1 cellular context compared by ENCODE assay signal in the genomic region with DNA sequence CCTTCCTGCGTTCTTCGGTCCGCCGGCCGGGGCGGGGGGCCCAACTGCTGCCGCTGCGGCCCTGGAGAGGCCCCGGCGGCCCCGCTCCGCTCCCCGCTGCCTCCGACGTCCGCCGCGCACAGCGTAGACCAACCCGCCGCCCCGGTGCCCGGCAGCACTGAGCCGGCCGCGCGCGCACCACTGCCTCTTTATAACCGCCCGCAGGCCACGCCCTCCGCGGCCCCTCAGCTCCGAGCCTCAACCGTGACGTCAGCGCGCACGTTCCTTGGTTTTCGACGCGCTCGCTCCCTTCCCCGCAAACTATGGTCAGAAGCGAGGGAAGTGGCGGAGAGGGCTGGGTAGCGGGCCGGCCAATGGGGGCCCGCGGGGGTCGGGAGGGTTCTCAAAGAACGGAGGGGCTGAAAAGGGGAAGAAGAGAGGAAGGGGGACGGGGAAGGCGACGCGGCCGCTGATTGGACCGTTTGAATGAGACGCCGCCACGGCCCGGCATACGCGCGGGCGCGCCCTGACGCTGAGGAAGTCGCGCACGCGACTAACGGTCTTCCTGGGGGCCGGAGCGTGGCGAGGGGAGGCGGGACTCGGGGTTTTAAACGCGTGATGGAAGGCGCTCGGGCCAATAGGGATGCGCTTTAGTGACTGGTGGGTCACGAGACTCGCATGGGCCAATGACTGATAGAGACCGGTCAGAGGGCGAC.
TF ChIP-seq lines count a peak whose summit lies in the region.

A gene (minus strand): TSS at position 164 of the 695 bp plus-strand sequence. CDS start 199 bp downstream, outside the sequence.

TF ChIP-seq in HepG2, 621 proteins besides CTCF, POLR2A, EP300 and RAD21 (continued from another document and continues in another):
- TF ChIP-seq, protein P1, sequence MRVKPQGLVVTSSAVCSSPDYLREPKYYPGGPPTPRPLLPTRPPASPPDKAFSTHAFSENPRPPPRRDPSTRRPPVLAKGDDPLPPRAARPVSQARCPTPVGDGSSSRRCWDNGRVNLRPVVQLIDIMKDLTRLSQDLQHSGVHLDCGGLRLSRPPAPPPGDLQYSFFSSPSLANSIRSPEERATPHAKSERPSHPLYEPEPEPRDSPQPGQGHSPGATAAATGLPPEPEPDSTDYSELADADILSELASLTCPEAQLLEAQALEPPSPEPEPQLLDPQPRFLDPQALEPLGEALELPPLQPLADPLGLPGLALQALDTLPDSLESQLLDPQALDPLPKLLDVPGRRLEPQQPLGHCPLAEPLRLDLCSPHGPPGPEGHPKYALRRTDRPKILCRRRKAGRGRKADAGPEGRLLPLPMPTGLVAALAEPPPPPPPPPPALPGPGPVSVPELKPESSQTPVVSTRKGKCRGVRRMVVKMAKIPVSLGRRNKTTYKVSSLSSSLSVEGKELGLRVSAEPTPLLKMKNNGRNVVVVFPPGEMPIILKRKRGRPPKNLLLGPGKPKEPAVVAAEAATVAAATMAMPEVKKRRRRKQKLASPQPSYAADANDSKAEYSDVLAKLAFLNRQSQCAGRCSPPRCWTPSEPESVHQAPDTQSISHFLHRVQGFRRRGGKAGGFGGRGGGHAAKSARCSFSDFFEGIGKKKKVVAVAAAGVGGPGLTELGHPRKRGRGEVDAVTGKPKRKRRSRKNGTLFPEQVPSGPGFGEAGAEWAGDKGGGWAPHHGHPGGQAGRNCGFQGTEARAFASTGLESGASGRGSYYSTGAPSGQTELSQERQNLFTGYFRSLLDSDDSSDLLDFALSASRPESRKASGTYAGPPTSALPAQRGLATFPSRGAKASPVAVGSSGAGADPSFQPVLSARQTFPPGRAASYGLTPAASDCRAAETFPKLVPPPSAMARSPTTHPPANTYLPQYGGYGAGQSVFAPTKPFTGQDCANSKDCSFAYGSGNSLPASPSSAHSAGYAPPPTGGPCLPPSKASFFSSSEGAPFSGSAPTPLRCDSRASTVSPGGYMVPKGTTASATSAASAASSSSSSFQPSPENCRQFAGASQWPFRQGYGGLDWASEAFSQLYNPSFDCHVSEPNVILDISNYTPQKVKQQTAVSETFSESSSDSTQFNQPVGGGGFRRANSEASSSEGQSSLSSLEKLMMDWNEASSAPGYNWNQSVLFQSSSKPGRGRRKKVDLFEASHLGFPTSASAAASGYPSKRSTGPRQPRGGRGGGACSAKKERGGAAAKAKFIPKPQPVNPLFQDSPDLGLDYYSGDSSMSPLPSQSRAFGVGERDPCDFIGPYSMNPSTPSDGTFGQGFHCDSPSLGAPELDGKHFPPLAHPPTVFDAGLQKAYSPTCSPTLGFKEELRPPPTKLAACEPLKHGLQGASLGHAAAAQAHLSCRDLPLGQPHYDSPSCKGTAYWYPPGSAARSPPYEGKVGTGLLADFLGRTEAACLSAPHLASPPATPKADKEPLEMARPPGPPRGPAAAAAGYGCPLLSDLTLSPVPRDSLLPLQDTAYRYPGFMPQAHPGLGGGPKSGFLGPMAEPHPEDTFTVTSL (CRISPR knock-in tag; IDR thresholded peaks at IDR 0.05; ENCODE audit: borderline replicate concordance), result 0 out of 2 replicates have a peak, but pooled peaks have one; percentile 12
- TF ChIP-seq IRF2 (CRISPR knock-in tag; IDR thresholded peaks at IDR 0.05) (peak; percentile 80), ZNF331 (CRISPR knock-in tag; IDR thresholded peaks at IDR 0.05) (peak; percentile 64; the same call in 1 of the 2 replicates), SMARCC2 (IDR thresholded peaks at IDR 0.05) (no peak), CBX5 (CRISPR knock-in tag; IDR thresholded peaks at IDR 0.05; ENCODE audit: borderline replicate concordance) (no peak), ZNF878 (CRISPR knock-in tag; IDR thresholded peaks at IDR 0.05) (peak; percentile 75; the same call in 1 of the 2 replicates), HNRNPUL1 (IDR thresholded peaks at IDR 0.05; ENCODE audit: low read depth, low read length) (no peak), ZNF282 (IDR thresholded peaks at IDR 0.05; ENCODE audit: partially characterized antibody) (no peak), AHR (CRISPR knock-in tag; IDR thresholded peaks at IDR 0.05) (no peak), ZNF709 (CRISPR knock-in tag; IDR thresholded peaks at IDR 0.05) (no peak), FOXO1 (CRISPR knock-in tag; IDR thresholded peaks at IDR 0.05) (peak; percentile 67), NAIF1 (CRISPR knock-in tag; IDR thresholded peaks at IDR 0.05; ENCODE audit: borderline replicate concordance) (no peak), RFXAP (CRISPR knock-in tag; IDR thresholded peaks at IDR 0.05; ENCODE audit: borderline replicate concordance) (no peak), ZNF674 (CRISPR knock-in tag; IDR thresholded peaks at IDR 0.05; ENCODE audit: low read depth) (no peak), ISL2 (CRISPR knock-in tag; IDR thresholded peaks at IDR 0.05) (peak; percentile 66), AGO2 (optimal IDR thresholded peaks at IDR 0.05; ENCODE audit: low read depth, low read length) (no peak), ASH2L (IDR thresholded peaks at IDR 0.05; ENCODE audit: insufficient read length, low read depth, low read length) (peak; percentile 51), MLLT10 (CRISPR knock-in tag; IDR thresholded peaks at IDR 0.05) (no peak), SRSF4 (IDR thresholded peaks at IDR 0.05; ENCODE audit: low read depth, low read length, poor library complexity, severe bottlenecking) (no peak), ZNF230 (CRISPR knock-in tag; IDR thresholded peaks at IDR 0.05) (peak; percentile 59; the same call in 1 of the 2 replicates), CC2D1A (CRISPR knock-in tag; IDR thresholded peaks at IDR 0.05) (no peak), REPIN1 (CRISPR knock-in tag; IDR thresholded peaks at IDR 0.05; ENCODE audit: borderline replicate concordance, low read depth) (no peak), EHMT2 (IDR thresholded peaks at IDR 0.05; ENCODE audit: borderline replicate concordance, low read depth, low read length) (no peak), ZNF253 (CRISPR knock-in tag; IDR thresholded peaks at IDR 0.05; ENCODE audit: borderline replicate concordance) (no peak; the same call in 1 of the 2 replicates), ZNF660 (CRISPR knock-in tag; IDR thresholded peaks at IDR 0.05; ENCODE audit: borderline replicate concordance, low read depth) (no peak), FOXM1 (CRISPR knock-in tag; IDR thresholded peaks at IDR 0.05) (no peak), ZNF746 (CRISPR knock-in tag; IDR thresholded peaks at IDR 0.05) (no peak), ZNF790 (CRISPR knock-in tag; IDR thresholded peaks at IDR 0.05; ENCODE audit: borderline replicate concordance) (no peak), TBX3 (IDR thresholded peaks at IDR 0.05; ENCODE audit: borderline replicate concordance) (no peak), ARNT2 (CRISPR knock-in tag; IDR thresholded peaks at IDR 0.05; ENCODE audit: low read depth) (peak; percentile 95), GABPA (IDR thresholded peaks at IDR 0.05; ENCODE audit: low read depth, low read length) (no peak), GABPA (CRISPR knock-in tag; IDR thresholded peaks at IDR 0.05; ENCODE audit: low read depth) (peak; percentile 14; the same call in 1 of the 2 replicates)
- TF ChIP-seq, protein P2, sequence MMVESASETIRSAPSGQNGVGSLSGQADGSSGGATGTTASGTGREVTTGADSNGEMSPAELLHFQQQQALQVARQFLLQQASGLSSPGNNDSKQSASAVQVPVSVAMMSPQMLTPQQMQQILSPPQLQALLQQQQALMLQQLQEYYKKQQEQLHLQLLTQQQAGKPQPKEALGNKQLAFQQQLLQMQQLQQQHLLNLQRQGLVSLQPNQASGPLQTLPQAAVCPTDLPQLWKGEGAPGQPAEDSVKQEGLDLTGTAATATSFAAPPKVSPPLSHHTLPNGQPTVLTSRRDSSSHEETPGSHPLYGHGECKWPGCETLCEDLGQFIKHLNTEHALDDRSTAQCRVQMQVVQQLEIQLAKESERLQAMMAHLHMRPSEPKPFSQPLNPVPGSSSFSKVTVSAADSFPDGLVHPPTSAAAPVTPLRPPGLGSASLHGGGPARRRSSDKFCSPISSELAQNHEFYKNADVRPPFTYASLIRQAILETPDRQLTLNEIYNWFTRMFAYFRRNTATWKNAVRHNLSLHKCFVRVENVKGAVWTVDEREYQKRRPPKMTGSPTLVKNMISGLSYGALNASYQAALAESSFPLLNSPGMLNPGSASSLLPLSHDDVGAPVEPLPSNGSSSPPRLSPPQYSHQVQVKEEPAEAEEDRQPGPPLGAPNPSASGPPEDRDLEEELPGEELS (CRISPR knock-in tag; IDR thresholded peaks at IDR 0.05), result no peak; the same call in 1 of the 2 replicates
- TF ChIP-seq, protein P3, sequence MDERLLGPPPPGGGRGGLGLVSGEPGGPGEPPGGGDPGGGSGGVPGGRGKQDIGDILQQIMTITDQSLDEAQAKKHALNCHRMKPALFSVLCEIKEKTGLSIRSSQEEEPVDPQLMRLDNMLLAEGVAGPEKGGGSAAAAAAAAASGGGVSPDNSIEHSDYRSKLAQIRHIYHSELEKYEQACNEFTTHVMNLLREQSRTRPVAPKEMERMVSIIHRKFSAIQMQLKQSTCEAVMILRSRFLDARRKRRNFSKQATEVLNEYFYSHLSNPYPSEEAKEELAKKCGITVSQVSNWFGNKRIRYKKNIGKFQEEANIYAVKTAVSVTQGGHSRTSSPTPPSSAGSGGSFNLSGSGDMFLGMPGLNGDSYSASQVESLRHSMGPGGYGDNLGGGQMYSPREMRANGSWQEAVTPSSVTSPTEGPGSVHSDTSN (CRISPR knock-in tag; IDR thresholded peaks at IDR 0.05), result peak; percentile 66
- TF ChIP-seq, protein P4, sequence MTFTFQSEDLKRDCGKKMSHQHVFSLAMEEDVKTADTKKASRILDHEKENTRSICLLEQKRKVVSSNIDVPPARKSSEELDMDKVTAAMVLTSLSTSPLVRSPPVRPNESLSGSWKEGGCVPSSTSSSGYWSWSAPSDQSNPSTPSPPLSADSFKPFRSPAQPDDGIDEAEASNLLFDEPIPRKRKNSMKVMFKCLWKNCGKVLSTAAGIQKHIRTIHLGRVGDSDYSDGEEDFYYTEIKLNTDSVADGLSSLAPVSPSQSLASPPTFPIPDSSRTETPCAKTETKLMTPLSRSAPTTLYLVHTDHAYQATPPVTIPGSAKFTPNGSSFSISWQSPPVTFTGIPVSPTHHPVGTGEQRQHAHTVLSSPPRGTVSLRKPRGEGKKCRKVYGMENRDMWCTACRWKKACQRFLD (CRISPR knock-in tag; IDR thresholded peaks at IDR 0.05; ENCODE audit: borderline replicate concordance), result peak; percentile 77; the same call in 1 of the 2 replicates
- TF ChIP-seq, protein P5, sequence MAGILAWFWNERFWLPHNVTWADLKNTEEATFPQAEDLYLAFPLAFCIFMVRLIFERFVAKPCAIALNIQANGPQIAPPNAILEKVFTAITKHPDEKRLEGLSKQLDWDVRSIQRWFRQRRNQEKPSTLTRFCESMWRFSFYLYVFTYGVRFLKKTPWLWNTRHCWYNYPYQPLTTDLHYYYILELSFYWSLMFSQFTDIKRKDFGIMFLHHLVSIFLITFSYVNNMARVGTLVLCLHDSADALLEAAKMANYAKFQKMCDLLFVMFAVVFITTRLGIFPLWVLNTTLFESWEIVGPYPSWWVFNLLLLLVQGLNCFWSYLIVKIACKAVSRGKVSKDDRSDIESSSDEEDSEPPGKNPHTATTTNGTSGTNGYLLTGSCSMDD (CRISPR knock-in tag; IDR thresholded peaks at IDR 0.05), result no peak
- TF ChIP-seq, protein P6, sequence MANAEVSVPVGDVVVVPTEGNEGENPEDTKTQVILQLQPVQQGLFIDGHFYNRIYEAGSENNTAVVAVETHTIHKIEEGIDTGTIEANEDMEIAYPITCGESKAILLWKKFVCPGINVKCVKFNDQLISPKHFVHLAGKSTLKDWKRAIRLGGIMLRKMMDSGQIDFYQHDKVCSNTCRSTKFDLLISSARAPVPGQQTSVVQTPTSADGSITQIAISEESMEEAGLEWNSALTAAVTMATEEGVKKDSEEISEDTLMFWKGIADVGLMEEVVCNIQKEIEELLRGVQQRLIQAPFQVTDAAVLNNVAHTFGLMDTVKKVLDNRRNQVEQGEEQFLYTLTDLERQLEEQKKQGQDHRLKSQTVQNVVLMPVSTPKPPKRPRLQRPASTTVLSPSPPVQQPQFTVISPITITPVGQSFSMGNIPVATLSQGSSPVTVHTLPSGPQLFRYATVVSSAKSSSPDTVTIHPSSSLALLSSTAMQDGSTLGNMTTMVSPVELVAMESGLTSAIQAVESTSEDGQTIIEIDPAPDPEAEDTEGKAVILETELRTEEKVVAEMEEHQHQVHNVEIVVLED (CRISPR knock-in tag; IDR thresholded peaks at IDR 0.05; ENCODE audit: borderline replicate concordance), result peak; percentile 95
- TF ChIP-seq, protein P7, sequence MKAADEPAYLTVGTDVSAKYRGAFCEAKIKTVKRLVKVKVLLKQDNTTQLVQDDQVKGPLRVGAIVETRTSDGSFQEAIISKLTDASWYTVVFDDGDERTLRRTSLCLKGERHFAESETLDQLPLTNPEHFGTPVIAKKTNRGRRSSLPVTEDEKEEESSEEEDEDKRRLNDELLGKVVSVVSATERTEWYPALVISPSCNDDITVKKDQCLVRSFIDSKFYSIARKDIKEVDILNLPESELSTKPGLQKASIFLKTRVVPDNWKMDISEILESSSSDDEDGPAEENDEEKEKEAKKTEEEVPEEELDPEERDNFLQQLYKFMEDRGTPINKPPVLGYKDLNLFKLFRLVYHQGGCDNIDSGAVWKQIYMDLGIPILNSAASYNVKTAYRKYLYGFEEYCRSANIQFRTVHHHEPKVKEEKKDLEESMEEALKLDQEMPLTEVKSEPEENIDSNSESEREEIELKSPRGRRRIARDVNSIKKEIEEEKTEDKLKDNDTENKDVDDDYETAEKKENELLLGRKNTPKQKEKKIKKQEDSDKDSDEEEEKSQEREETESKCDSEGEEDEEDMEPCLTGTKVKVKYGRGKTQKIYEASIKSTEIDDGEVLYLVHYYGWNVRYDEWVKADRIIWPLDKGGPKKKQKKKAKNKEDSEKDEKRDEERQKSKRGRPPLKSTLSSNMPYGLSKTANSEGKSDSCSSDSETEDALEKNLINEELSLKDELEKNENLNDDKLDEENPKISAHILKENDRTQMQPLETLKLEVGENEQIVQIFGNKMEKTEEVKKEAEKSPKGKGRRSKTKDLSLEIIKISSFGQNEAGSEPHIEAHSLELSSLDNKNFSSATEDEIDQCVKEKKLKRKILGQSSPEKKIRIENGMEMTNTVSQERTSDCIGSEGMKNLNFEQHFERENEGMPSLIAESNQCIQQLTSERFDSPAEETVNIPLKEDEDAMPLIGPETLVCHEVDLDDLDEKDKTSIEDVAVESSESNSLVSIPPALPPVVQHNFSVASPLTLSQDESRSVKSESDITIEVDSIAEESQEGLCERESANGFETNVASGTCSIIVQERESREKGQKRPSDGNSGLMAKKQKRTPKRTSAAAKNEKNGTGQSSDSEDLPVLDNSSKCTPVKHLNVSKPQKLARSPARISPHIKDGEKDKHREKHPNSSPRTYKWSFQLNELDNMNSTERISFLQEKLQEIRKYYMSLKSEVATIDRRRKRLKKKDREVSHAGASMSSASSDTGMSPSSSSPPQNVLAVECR (CRISPR knock-in tag; IDR thresholded peaks at IDR 0.05; ENCODE audit: borderline replicate concordance), result peak; percentile 50; the same call in 1 of the 2 replicates
- TF ChIP-seq, protein P8, sequence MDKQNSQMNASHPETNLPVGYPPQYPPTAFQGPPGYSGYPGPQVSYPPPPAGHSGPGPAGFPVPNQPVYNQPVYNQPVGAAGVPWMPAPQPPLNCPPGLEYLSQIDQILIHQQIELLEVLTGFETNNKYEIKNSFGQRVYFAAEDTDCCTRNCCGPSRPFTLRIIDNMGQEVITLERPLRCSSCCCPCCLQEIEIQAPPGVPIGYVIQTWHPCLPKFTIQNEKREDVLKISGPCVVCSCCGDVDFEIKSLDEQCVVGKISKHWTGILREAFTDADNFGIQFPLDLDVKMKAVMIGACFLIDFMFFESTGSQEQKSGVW (CRISPR knock-in tag; IDR thresholded peaks at IDR 0.05; ENCODE audit: borderline replicate concordance), result no peak
